ENCODE assay signal across 1 cellular context in genomic region chr20:23442436-23442835, GRCh38.
TF ChIP-seq lines count a peak whose summit lies in the region.

No MANE protein-coding gene starts in this region.

TF ChIP-seq in H1, 55 proteins besides CTCF, POLR2A, EP300 and RAD21:
- no peak for TF ChIP-seq GTF2F1 (IDR thresholded peaks at IDR 0.05; ENCODE audit: borderline replicate concordance, low read depth, low read length)
- TF ChIP-seq JUND (IDR thresholded peaks at IDR 0.05; ENCODE audit: low read length), result no peak
- no peak for TF ChIP-seq TAF7 (optimal IDR thresholded peaks at IDR 0.05; ENCODE audit: borderline replicate concordance, low read depth, low read length)
- no peak for TF ChIP-seq KDM5A (IDR thresholded peaks at IDR 0.05; ENCODE audit: low read length)
- no peak for TF ChIP-seq CHD2 (IDR thresholded peaks at IDR 0.05; ENCODE audit: low read length)
- no peak for TF ChIP-seq RNF2 (IDR thresholded peaks at IDR 0.05; ENCODE audit: borderline replicate concordance, low read depth, low read length, missing control alignments, poor library complexity, severe bottlenecking)
- no peak for TF ChIP-seq POU5F1 (IDR thresholded peaks at IDR 0.05; ENCODE audit: low read depth, low read length)
- TF ChIP-seq RXRA (IDR thresholded peaks at IDR 0.05; ENCODE audit: insufficient read depth, low read depth, low read length), result no peak
- no peak for TF ChIP-seq PHF8 (conservative IDR thresholded peaks at IDR 0.05; ENCODE audit: low read depth, low read length)
- no peak for TF ChIP-seq CTBP2 (IDR thresholded peaks at IDR 0.05; ENCODE audit: borderline replicate concordance, insufficient read depth, insufficient read length, low read length)
- no peak for TF ChIP-seq BACH1 (IDR thresholded peaks at IDR 0.05; ENCODE audit: low read length)
- TF ChIP-seq MAX (IDR thresholded peaks at IDR 0.05), result no peak
- no peak for TF ChIP-seq YY1 (IDR thresholded peaks at IDR 0.05; ENCODE audit: low read depth, low read length)
- TF ChIP-seq, protein P1, sequence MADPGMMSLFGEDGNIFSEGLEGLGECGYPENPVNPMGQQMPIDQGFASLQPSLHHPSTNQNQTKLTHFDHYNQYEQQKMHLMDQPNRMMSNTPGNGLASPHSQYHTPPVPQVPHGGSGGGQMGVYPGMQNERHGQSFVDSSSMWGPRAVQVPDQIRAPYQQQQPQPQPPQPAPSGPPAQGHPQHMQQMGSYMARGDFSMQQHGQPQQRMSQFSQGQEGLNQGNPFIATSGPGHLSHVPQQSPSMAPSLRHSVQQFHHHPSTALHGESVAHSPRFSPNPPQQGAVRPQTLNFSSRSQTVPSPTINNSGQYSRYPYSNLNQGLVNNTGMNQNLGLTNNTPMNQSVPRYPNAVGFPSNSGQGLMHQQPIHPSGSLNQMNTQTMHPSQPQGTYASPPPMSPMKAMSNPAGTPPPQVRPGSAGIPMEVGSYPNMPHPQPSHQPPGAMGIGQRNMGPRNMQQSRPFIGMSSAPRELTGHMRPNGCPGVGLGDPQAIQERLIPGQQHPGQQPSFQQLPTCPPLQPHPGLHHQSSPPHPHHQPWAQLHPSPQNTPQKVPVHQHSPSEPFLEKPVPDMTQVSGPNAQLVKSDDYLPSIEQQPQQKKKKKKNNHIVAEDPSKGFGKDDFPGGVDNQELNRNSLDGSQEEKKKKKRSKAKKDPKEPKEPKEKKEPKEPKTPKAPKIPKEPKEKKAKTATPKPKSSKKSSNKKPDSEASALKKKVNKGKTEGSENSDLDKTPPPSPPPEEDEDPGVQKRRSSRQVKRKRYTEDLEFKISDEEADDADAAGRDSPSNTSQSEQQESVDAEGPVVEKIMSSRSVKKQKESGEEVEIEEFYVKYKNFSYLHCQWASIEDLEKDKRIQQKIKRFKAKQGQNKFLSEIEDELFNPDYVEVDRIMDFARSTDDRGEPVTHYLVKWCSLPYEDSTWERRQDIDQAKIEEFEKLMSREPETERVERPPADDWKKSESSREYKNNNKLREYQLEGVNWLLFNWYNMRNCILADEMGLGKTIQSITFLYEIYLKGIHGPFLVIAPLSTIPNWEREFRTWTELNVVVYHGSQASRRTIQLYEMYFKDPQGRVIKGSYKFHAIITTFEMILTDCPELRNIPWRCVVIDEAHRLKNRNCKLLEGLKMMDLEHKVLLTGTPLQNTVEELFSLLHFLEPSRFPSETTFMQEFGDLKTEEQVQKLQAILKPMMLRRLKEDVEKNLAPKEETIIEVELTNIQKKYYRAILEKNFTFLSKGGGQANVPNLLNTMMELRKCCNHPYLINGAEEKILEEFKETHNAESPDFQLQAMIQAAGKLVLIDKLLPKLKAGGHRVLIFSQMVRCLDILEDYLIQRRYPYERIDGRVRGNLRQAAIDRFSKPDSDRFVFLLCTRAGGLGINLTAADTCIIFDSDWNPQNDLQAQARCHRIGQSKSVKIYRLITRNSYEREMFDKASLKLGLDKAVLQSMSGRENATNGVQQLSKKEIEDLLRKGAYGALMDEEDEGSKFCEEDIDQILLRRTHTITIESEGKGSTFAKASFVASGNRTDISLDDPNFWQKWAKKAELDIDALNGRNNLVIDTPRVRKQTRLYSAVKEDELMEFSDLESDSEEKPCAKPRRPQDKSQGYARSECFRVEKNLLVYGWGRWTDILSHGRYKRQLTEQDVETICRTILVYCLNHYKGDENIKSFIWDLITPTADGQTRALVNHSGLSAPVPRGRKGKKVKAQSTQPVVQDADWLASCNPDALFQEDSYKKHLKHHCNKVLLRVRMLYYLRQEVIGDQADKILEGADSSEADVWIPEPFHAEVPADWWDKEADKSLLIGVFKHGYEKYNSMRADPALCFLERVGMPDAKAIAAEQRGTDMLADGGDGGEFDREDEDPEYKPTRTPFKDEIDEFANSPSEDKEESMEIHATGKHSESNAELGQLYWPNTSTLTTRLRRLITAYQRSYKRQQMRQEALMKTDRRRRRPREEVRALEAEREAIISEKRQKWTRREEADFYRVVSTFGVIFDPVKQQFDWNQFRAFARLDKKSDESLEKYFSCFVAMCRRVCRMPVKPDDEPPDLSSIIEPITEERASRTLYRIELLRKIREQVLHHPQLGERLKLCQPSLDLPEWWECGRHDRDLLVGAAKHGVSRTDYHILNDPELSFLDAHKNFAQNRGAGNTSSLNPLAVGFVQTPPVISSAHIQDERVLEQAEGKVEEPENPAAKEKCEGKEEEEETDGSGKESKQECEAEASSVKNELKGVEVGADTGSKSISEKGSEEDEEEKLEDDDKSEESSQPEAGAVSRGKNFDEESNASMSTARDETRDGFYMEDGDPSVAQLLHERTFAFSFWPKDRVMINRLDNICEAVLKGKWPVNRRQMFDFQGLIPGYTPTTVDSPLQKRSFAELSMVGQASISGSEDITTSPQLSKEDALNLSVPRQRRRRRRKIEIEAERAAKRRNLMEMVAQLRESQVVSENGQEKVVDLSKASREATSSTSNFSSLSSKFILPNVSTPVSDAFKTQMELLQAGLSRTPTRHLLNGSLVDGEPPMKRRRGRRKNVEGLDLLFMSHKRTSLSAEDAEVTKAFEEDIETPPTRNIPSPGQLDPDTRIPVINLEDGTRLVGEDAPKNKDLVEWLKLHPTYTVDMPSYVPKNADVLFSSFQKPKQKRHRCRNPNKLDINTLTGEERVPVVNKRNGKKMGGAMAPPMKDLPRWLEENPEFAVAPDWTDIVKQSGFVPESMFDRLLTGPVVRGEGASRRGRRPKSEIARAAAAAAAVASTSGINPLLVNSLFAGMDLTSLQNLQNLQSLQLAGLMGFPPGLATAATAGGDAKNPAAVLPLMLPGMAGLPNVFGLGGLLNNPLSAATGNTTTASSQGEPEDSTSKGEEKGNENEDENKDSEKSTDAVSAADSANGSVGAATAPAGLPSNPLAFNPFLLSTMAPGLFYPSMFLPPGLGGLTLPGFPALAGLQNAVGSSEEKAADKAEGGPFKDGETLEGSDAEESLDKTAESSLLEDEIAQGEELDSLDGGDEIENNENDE (IDR thresholded peaks at IDR 0.05; ENCODE audit: insufficient replicate concordance, low read length), result no peak
- TF ChIP-seq SP1 (IDR thresholded peaks at IDR 0.05; ENCODE audit: low read depth, low read length), result no peak
- TF ChIP-seq ZNF274 (IDR thresholded peaks at IDR 0.05; ENCODE audit: borderline replicate concordance, extremely low read depth, low read length), result no peak
- no peak for TF ChIP-seq POLR2AphosphoS5 (IDR thresholded peaks at IDR 0.05; ENCODE audit: low read depth, low read length)
